In genomic region chr2:157628532-157629415, GRCh38 we compare ENCODE assay signal across 8 cellular contexts. TPM values are rescaled to one million over a fixed set of nuclear protein-coding genes. Genes with fewer than 3 reads are reported as not detected.
DNase-seq lines count a peak whose midpoint lies in the region; ATAC-seq and TF ChIP-seq lines count a peak whose summit lies in the region.

Gene ACVR1C, minus strand, starts transcription at chr2:157628864. Its CDS starts 220 bp downstream, at chr2:157628644.

- H3K27ac Mint-ChIP-seq in activated naive CD4-positive, alpha-beta T cell treated with anti-CD3 and anti-CD28 coated beads, Interleukin-2, amount 50 U/mL, for 24 hours = peak within 1 kb of the TSS; percentile 91

- H3K4me1 Mint-ChIP-seq in activated naive CD4-positive, alpha-beta T cell treated with anti-CD3 and anti-CD28 coated beads, Interleukin-2, amount 50 U/mL, for 24 hours = peaks cover 46% of the 10 kb centered on the region

- H3K27me3 Mint-ChIP-seq in activated naive CD4-positive, alpha-beta T cell treated with anti-CD3 and anti-CD28 coated beads, Interleukin-2, amount 50 U/mL, for 24 hours = no peaks in the 10 kb centered on the region

- peak; percentile 90 for ATAC-seq in GM21528 (IDR thresholded peaks at IDR 0.05; ENCODE audit: low FRiP score, unreplicated experiment)
- peak; percentile 88 for ATAC-seq in omental fat pad (ENCODE audit: low FRiP score)

- H3K27ac ChIP-seq in temporal lobe (ENCODE audit: low read depth, low read length) = peak within 1 kb of the TSS; percentile 52

- H3K9me3 Mint-ChIP-seq in activated naive CD4-positive, alpha-beta T cell treated with anti-CD3 and anti-CD28 coated beads, Interleukin-2, amount 50 U/mL, for 24 hours = peaks cover 5% of the 10 kb centered on the region

- no peaks in the 10 kb centered on the region for H3K36me3 Mint-ChIP-seq in activated naive CD4-positive, alpha-beta T cell treated with anti-CD3 and anti-CD28 coated beads, Interleukin-2, amount 50 U/mL, for 24 hours

- H3K4me3 Mint-ChIP-seq in activated naive CD4-positive, alpha-beta T cell treated with anti-CD3 and anti-CD28 coated beads, Interleukin-2, amount 50 U/mL, for 24 hours = peak within 1 kb of the TSS; percentile 90

- TF ChIP-seq CTCF in omental fat pad (IDR thresholded peaks at IDR 0.05) = no peak

- DNase-seq in DMS53 (lab: John Stamatoyannopoulos, UW) (peak; percentile 97), HuH-7.5 (ENCODE audit: low spot score) (peak; percentile 92), SHP77 treated with DMSO at 0.1 percent for 48 hours (lab: John Stamatoyannopoulos, UW) (peak; percentile 17), glomerular endothelial cell (ENCODE audit: extremely low read depth, low read depth, low spot score) (peak; percentile 27), omental fat pad (ENCODE audit: low spot score) (peak; percentile 38)

RNA-seq across cellular contexts. Expression of gene ACVR1C, which starts in this region (rescaled TPM):
- total RNA-seq in glomerular endothelial cell (0.06 and 0.15 TPM in 2 replicates), omental fat pad (100 to 1,000 TPM in 1 of 4 donors, 10 to 100 TPM in 3; 12.5 to 118 (median 44.6) TPM), temporal lobe (4.2 TPM)

Comparison
In these comparisons a context has a peak if more than half of its experiments do, and no peak if none do; other contexts are left out.
1. Peak in every context shown above with its lines: DNase-seq, ATAC-seq and H3K27ac ChIP-seq.
2. Peak in DNase-seq in glomerular endothelial cell; RNA of the gene not detected or under 1 TPM.
3. DNase-seq: peak in every context shown above with its lines; median percentile 97 in DMS53; 92 in HuH-7.5; 38 in omental fat pad; 27 in glomerular endothelial cell; 17 in SHP77 treated with DMSO at 0.1 percent for 48 hours.